Comparison of ENCODE assay signal across 9 cellular contexts in genomic region chr11:46290598-46291309, GRCh38. TPM values are rescaled to one million over a fixed set of nuclear protein-coding genes. Genes with fewer than 3 reads are reported as not detected.
DNase-seq lines count a peak whose midpoint lies in the region; ATAC-seq, FAIRE-seq and TF ChIP-seq lines count a peak whose summit lies in the region.
"Had no signal": no experiment of that assay in that cellular context is flagged by ENCODE, and none has a peak within 500 bp of the region (broad histone marks: within the 10 kb centered on the region; RNA-seq: fewer than 3 reads in every experiment).

No MANE protein-coding gene starts in this region.

- peak overlapping the region in 2 of 5 experiments; percentile 36 to 58 for H3K4me3 Mint-ChIP-seq in brain
- H3K4me3 Mint-ChIP-seq in activated T-cell treated with anti-CD3 and anti-CD28 coated beads, Interleukin-2, amount 50 U/mL, for 4 hours, result no peak overlapping the region

- H3K9ac ChIP-seq in HepG2 (ENCODE audit: insufficient read depth, low read depth, low read length), result no peak overlapping the region

- H3K4me1 Mint-ChIP-seq in brain, result peaks cover 55% of the 10 kb centered on the region
- H3K4me1 Mint-ChIP-seq in activated T-cell treated with anti-CD3 and anti-CD28 coated beads, Interleukin-2, amount 50 U/mL, for 4 hours (ENCODE audit: low read depth), result peaks cover 5% of the 10 kb centered on the region

- BruUV-seq in HepG2 (replicated peaks; lab: Mats Ljungman, UMichigan), result no TSS peak

- peak; percentile 3 to 27 (median 12) for ATAC-seq in right lobe of liver
- no peak for ATAC-seq in HepG2
- ATAC-seq in HG02642 (IDR thresholded peaks at IDR 0.05; ENCODE audit: poor library complexity, unreplicated experiment), result no peak
- ATAC-seq in activated T-cell treated with anti-CD3 and anti-CD28 coated beads, Interleukin-2, amount 50 U/mL, for 4 hours, result no peak

- H3K9me3 Mint-ChIP-seq in brain, result no peaks in the 10 kb centered on the region
- H3K9me3 Mint-ChIP-seq in activated T-cell treated with anti-CD3 and anti-CD28 coated beads, Interleukin-2, amount 50 U/mL, for 4 hours, result no peaks in the 10 kb centered on the region

- no peak overlapping the region for H3K4me3 ChIP-seq in right lobe of liver
- no peak overlapping the region for H3K4me3 ChIP-seq in HepG2 (replicated peaks in 1 of 3; ENCODE audit: insufficient read depth in 1 of 3, low read depth in 2 of 3, low read length in 3 of 3)
- H3K4me3 ChIP-seq in lower leg skin (ENCODE audit: low read depth, poor library complexity, severe bottlenecking), result no peak overlapping the region

- H4K20me1 ChIP-seq in HepG2 (ENCODE audit: insufficient read depth, low read length), result no peaks in the 10 kb centered on the region

- TF ChIP-seq EP300 in HepG2 (IDR thresholded peaks at IDR 0.05; ENCODE audit: low read depth in 2 of 2, low read length in 2 of 2), result no peak
- no peak for TF ChIP-seq EP300 in HepG2 (CRISPR knock-in tag; IDR thresholded peaks at IDR 0.05; ENCODE audit: borderline replicate concordance)

- H3K27me3 ChIP-seq in right lobe of liver (peaks cover 0 to 3% of the 10 kb centered on the region in 2 donors), HepG2 (ENCODE audit: control insufficient read depth in 1 of 2, insufficient read depth in 2 of 2, low read length in 2 of 2) (peaks cover 13 to 61% of the 10 kb centered on the region in 2 experiments; a peak in 4 of 5 replicates)

- TF ChIP-seq CTCF in right lobe of liver (IDR thresholded peaks at IDR 0.05) (no peak), HepG2 (CRISPR knock-in tag; IDR thresholded peaks at IDR 0.05) (no peak), brain (conservative IDR thresholded peaks at IDR 0.05) (no peak), lower leg skin (IDR thresholded peaks at IDR 0.05) (no peak)

- DNase-seq in right lobe of liver (peak in 1 of 3 donors; percentile 69), HepG2 (ENCODE audit: low spot score) (no peak), lower leg skin (ENCODE audit: low spot score in 2 of 2) (peak; percentile 90 to 97), occipital lobe (lab: John Stamatoyannopoulos, UW) (no peak), cerebellum (ENCODE audit: low spot score) (no peak)
- no peak for DNase-seq in activated T-cell treated with anti-CD3 and anti-CD28 coated beads, Interleukin-2, amount 50 U/mL, for 4 hours

- peak overlapping the region in 3 of 5 experiments; percentile 85 to 92 (median 87) for H3K27ac Mint-ChIP-seq in brain

- intact Hi-C loops in right lobe of liver (cut with DNase I), result no loop called here
- intact Hi-C loops in HepG2 (cut with micrococcal nuclease; ENCODE audit: unreplicated experiment), result no loop called here
- intact Hi-C loops in lower leg skin (cut with DNase I; ENCODE audit: low total_unique reads), result no loop called here

- no peak overlapping the region for H3K4me2 ChIP-seq in HepG2 (ENCODE audit: low read depth, low read length)

- H3K36me3 ChIP-seq in right lobe of liver (no peaks in the 10 kb centered on the region), HepG2 (replicated peaks in 1 of 2; ENCODE audit: control insufficient read depth in 1 of 2, insufficient read depth in 2 of 2, low read length in 2 of 2) (no peaks in the 10 kb centered on the region)

- H3K27ac ChIP-seq in right lobe of liver (no peak overlapping the region), HepG2 (ENCODE audit: extremely low read length, insufficient read depth, low read length) (no peak overlapping the region)

- no peak for TF ChIP-seq RAD21 in HepG2 (CRISPR knock-in tag; IDR thresholded peaks at IDR 0.05)

- POLR2A ChIA-PET in HepG2 (lab: Yijun Ruan, JAX), result interaction anchor here (3.4 kb wide), 1 partner anchor 47 kb away, joined by 12 read pairs; no protein-coding TSS in a partner anchor

- H2AFZ ChIP-seq in HepG2 (ENCODE audit: low read length), result no peak overlapping the region

- no peaks in the 10 kb centered on the region for H3K4me1 ChIP-seq in right lobe of liver
- peaks cover 16% of the 10 kb centered on the region for H3K4me1 ChIP-seq in HepG2 (ENCODE audit: insufficient read depth, low read length)

- 44% methylated on average over 4 of the region's 6 CpGs for WGBS in right lobe of liver (ENCODE audit: insufficient coverage, low coverage, low lambda C conversion rate, missing lambda C conversion rate)
- WGBS in HepG2 (ENCODE audit: low lambda C conversion rate), result 15% methylated on average over 5 of the region's 6 CpGs
- WGBS in lower leg skin, 2 donors, result 46 to 55% methylated on average over 6 of the region's 6 CpGs

- peaks cover 17% of the 10 kb centered on the region for H3K27me3 Mint-ChIP-seq in brain
- H3K27me3 Mint-ChIP-seq in activated T-cell treated with anti-CD3 and anti-CD28 coated beads, Interleukin-2, amount 50 U/mL, for 4 hours (ENCODE audit: low read depth), result peaks cover under 1% of the 10 kb centered on the region

- H3K9me3 ChIP-seq in right lobe of liver, result no peaks in the 10 kb centered on the region
- H3K9me3 ChIP-seq in HepG2 (ENCODE audit: low read length), result no peaks in the 10 kb centered on the region

- H3K36me3 Mint-ChIP-seq in brain, result no peaks in the 10 kb centered on the region
- no peaks in the 10 kb centered on the region for H3K36me3 Mint-ChIP-seq in activated T-cell treated with anti-CD3 and anti-CD28 coated beads, Interleukin-2, amount 50 U/mL, for 4 hours (ENCODE audit: insufficient read depth)

- TF ChIP-seq POLR2A in right lobe of liver (IDR thresholded peaks at IDR 0.05) (no peak), HepG2 (IDR thresholded peaks at IDR 0.05; ENCODE audit: insufficient read depth in 1 of 2, low read depth in 2 of 2, low read length in 2 of 2) (no peak), lower leg skin (IDR thresholded peaks at IDR 0.05) (no peak)

- no peak for FAIRE-seq in HepG2 (lab: Jason Lieb, UNC)
- FAIRE-seq: G401.6 had no signal

- no peaks in the 10 kb centered on the region for H3K79me2 ChIP-seq in HepG2 (ENCODE audit: insufficient read depth, low read length)

- in situ Hi-C loops in HepG2 (cut with HindIII; ENCODE audit: extremely low pct_ligation_motif_present, low pct_unique_long_range_greater_than_20kb), result no loop called here

- CTCF ChIA-PET in HepG2 (lab: Yijun Ruan, JAX; ENCODE audit: low intra/inter-chr PET ratio, low total read pairs), result no interaction called here

RNA-seq across cellular contexts. Expression of gene CREB3L1, which starts 13.3 kb away (rescaled TPM):
- total RNA-seq in right lobe of liver (under 1 TPM; 0.07 to 0.37 (median 0.24) TPM), HepG2 (2016; rRNA removed; fragmentation: Illumina TruSeq; extraction: Trizol) (not detected in 2 replicates), lower leg skin (1 to 10 TPM in 1 of 4 donors, under 1 TPM in 3; 0.15 to 2.3 (median 0.54) TPM), occipital lobe (1.2 TPM), cerebellum (2.4 TPM)
- total RNA-seq in HepG2 (2016; cell fraction: cytosol; rRNA removed; fragmentation: Illumina TruSeq; extraction: Trizol; ENCODE audit: low read depth), result not detected in 2 replicates
- not detected in 2 replicates for total RNA-seq in HepG2 (2016; cell fraction: insoluble cytoplasmic fraction; rRNA removed; fragmentation: Illumina TruSeq; extraction: Trizol)
- total RNA-seq in HepG2 (2016; cell fraction: membrane; rRNA removed; fragmentation: Illumina TruSeq; extraction: Trizol), result not detected in 2 replicates
- not detected in 2 replicates for total RNA-seq in HepG2 (2016; cell fraction: nucleus; rRNA removed; fragmentation: Illumina TruSeq; extraction: Trizol)
- polyA plus RNA-seq in HepG2 (2011; rRNA removed) (not detected in 2 replicates), brain (ENCODE audit: insufficient read depth, low read depth, low replicate concordance) (3.3 TPM)
- not detected in 2 replicates for polyA plus RNA-seq in HepG2 (2011; cell fraction: cytosol; rRNA removed)
- not detected in 2 replicates for polyA plus RNA-seq in HepG2 (2011; cell fraction: nucleus; rRNA removed)
- polyA plus RNA-seq in HepG2 (2012), result 0.04 TPM in 1 of 2 replicates, not detected in the other
- polyA plus RNA-seq in HepG2 (2016; cell fraction: cytosol; fragmentation: Illumina TruSeq; extraction: Trizol; ENCODE audit: low read depth), result not detected in 2 replicates
- not detected in 2 replicates for polyA plus RNA-seq in HepG2 (2016; cell fraction: insoluble cytoplasmic fraction; fragmentation: Illumina TruSeq; extraction: Trizol; ENCODE audit: low read depth)
- 0.13 TPM in 1 of 2 replicates, not detected in the other for polyA plus RNA-seq in HepG2 (2016; cell fraction: membrane; fragmentation: Illumina TruSeq; extraction: Trizol; ENCODE audit: low read depth)
- not detected in 2 replicates for polyA plus RNA-seq in HepG2 (2016; cell fraction: nucleus; fragmentation: Illumina TruSeq; extraction: Trizol; ENCODE audit: insufficient read depth, low read depth)
- polyA minus RNA-seq in HepG2 (2011; rRNA and poly(A)+ RNA removed; ENCODE audit: low replicate concordance), result 0.12 and 1.6 TPM in 2 replicates
- not detected in 2 replicates for polyA minus RNA-seq in HepG2 (2011; cell fraction: cytosol; rRNA and poly(A)+ RNA removed)
- not detected in 2 replicates for polyA minus RNA-seq in HepG2 (2011; cell fraction: nucleus; rRNA and poly(A)+ RNA removed)
- total RNA-seq in activated T-cell treated with anti-CD3 and anti-CD28 coated beads, Interleukin-2, amount 50 U/mL, for 4 hours, result under 1 TPM; 0.20 to 0.27 (median 0.26) TPM

RNA-seq across cellular contexts. Expression of gene DGKZ, which starts 56.5 kb away (rescaled TPM):
- total RNA-seq in right lobe of liver, result 10 to 100 TPM; 10.7 to 57.9 (median 16.0) TPM
- 14.6 and 20.7 TPM in 2 replicates for total RNA-seq in HepG2 (2016; rRNA removed; fragmentation: Illumina TruSeq; extraction: Trizol)
- 11.9 and 13.2 TPM in 2 replicates for total RNA-seq in HepG2 (2016; cell fraction: cytosol; rRNA removed; fragmentation: Illumina TruSeq; extraction: Trizol; ENCODE audit: low read depth)
- 11.6 and 19.8 TPM in 2 replicates for total RNA-seq in HepG2 (2016; cell fraction: insoluble cytoplasmic fraction; rRNA removed; fragmentation: Illumina TruSeq; extraction: Trizol)
- 26.9 and 29.6 TPM in 2 replicates for total RNA-seq in HepG2 (2016; cell fraction: membrane; rRNA removed; fragmentation: Illumina TruSeq; extraction: Trizol)
- 18.5 and 22.1 TPM in 2 replicates for total RNA-seq in HepG2 (2016; cell fraction: nucleus; rRNA removed; fragmentation: Illumina TruSeq; extraction: Trizol)
- polyA plus RNA-seq in HepG2 (2011; rRNA removed), result 15.8 and 17.6 TPM in 2 replicates
- polyA plus RNA-seq in HepG2 (2011; cell fraction: cytosol; rRNA removed), result 8.8 and 15.2 TPM in 2 replicates
- polyA plus RNA-seq in HepG2 (2011; cell fraction: nucleus; rRNA removed), result 108 and 162 TPM in 2 replicates
- polyA plus RNA-seq in HepG2 (2012), result 11.6 and 19.4 TPM in 2 replicates
- polyA plus RNA-seq in HepG2 (2016; cell fraction: cytosol; fragmentation: Illumina TruSeq; extraction: Trizol; ENCODE audit: low read depth), result 18.6 and 18.8 TPM in 2 replicates
- polyA plus RNA-seq in HepG2 (2016; cell fraction: insoluble cytoplasmic fraction; fragmentation: Illumina TruSeq; extraction: Trizol; ENCODE audit: low read depth), result 21.9 and 30.3 TPM in 2 replicates
- 44.5 and 49.9 TPM in 2 replicates for polyA plus RNA-seq in HepG2 (2016; cell fraction: membrane; fragmentation: Illumina TruSeq; extraction: Trizol; ENCODE audit: low read depth)
- polyA plus RNA-seq in HepG2 (2016; cell fraction: nucleus; fragmentation: Illumina TruSeq; extraction: Trizol; ENCODE audit: insufficient read depth, low read depth), result 65.9 and 71.9 TPM in 2 replicates
- 43.2 and 71.9 TPM in 2 replicates for polyA minus RNA-seq in HepG2 (2011; rRNA and poly(A)+ RNA removed; ENCODE audit: low replicate concordance)
- 12.3 and 14.8 TPM in 2 replicates for polyA minus RNA-seq in HepG2 (2011; cell fraction: cytosol; rRNA and poly(A)+ RNA removed)
- 15.9 and 16.9 TPM in 2 replicates for polyA minus RNA-seq in HepG2 (2011; cell fraction: nucleus; rRNA and poly(A)+ RNA removed)
- polyA plus RNA-seq in brain (ENCODE audit: insufficient read depth, low read depth, low replicate concordance), result 98.9 TPM
- total RNA-seq in lower leg skin, result 10 to 100 TPM; 41.8 to 86.4 (median 60.3) TPM
- 100 to 1,000 TPM; 112 to 122 (median 118) TPM for total RNA-seq in activated T-cell treated with anti-CD3 and anti-CD28 coated beads, Interleukin-2, amount 50 U/mL, for 4 hours
- 33.5 TPM for total RNA-seq in occipital lobe
- total RNA-seq in cerebellum, result 48.1 TPM

Comparison
In these comparisons a context has a peak if more than half of its experiments do, and no peak if none do; other contexts are left out.
1. ATAC-seq: peak in right lobe of liver (4 of 4); none in HepG2 (single experiment), HG02642 (single experiment) and activated T-cell treated with anti-CD3 and anti-CD28 coated beads, Interleukin-2, amount 50 U/mL, for 4 hours (0 of 2).
2. DNase-seq: peak in lower leg skin (2 of 2); none in HepG2 (single experiment), activated T-cell treated with anti-CD3 and anti-CD28 coated beads, Interleukin-2, amount 50 U/mL, for 4 hours (single experiment), occipital lobe (single experiment) and cerebellum (single experiment).